Comparison of ENCODE assay signal across 8 cellular contexts in genomic region chr1:23791434-23792047, GRCh38. TPM values are rescaled to one million over a fixed set of nuclear protein-coding genes. Genes with fewer than 3 reads are reported as not detected.
DNase-seq lines count a peak whose midpoint lies in the region; ATAC-seq and TF ChIP-seq lines count a peak whose summit lies in the region.

No MANE protein-coding gene starts in this region.

- TF ChIP-seq CTCF in GM10266 (IDR thresholded peaks at IDR 0.05; ENCODE audit: control insufficient read depth, insufficient read depth, low read depth, missing control alignments) (no peak), Loucy (conservative IDR thresholded peaks at IDR 0.05; ENCODE audit: low read length) (no peak), retinal pigment epithelial cell (conservative IDR thresholded peaks at IDR 0.05; ENCODE audit: low read depth, low read length) (no peak)

- peak overlapping the region; percentile 86 for H3K4me3 Mint-ChIP-seq in activated naive CD4-positive, alpha-beta T cell treated with anti-CD3 and anti-CD28 coated beads, Interleukin-2, amount 10 ng/mL, durations not matched to agents 7 days and 5 days

- no peaks in the 10 kb centered on the region for H3K9me3 ChIP-seq in Loucy (ENCODE audit: insufficient read depth, low read depth, low read length)

- peaks cover 33% of the 10 kb centered on the region for H3K4me1 Mint-ChIP-seq in activated naive CD4-positive, alpha-beta T cell treated with anti-CD3 and anti-CD28 coated beads, Interleukin-2, amount 10 ng/mL, durations not matched to agents 7 days and 5 days

- peak overlapping the region; percentile 87 for H3K9ac ChIP-seq in Loucy (ENCODE audit: low read depth, low read length, poor library complexity, severe bottlenecking)

- H3K9me3 Mint-ChIP-seq in activated naive CD4-positive, alpha-beta T cell treated with anti-CD3 and anti-CD28 coated beads, Interleukin-2, amount 10 ng/mL, durations not matched to agents 7 days and 5 days = no peaks in the 10 kb centered on the region

- peaks cover 12% of the 10 kb centered on the region for H3K4me1 ChIP-seq in Loucy (ENCODE audit: insufficient read depth, low read length, poor library complexity, severe bottlenecking)

- H3K27me3 Mint-ChIP-seq in activated naive CD4-positive, alpha-beta T cell treated with anti-CD3 and anti-CD28 coated beads, Interleukin-2, amount 10 ng/mL, durations not matched to agents 7 days and 5 days = no peaks in the 10 kb centered on the region

- CTCF ChIA-PET in activated naive CD4-positive, alpha-beta T cell treated with anti-CD3 and anti-CD28 coated beads, Interleukin-2, amount 10 ng/mL, durations not matched to agents 7 days and 5 days (lab: Charles Lee) = interaction anchor here (1.5 to 1.6 kb wide), 2 partner anchors 20 to 125 kb away, joined by 4 to 6 read pairs; no protein-coding TSS in a partner anchor

- H3K79me2 ChIP-seq in Loucy (ENCODE audit: insufficient read depth, low read length) = peaks cover 33% of the 10 kb centered on the region

- H3K27me3 ChIP-seq in Loucy (ENCODE audit: insufficient read depth, low read length, poor library complexity, severe bottlenecking) = peaks cover 4% of the 10 kb centered on the region

- peak overlapping the region; percentile 89; the same call in 1 of the 2 replicates for H2AFZ ChIP-seq in Loucy (ENCODE audit: low read length)

- DNase-seq in GM10266 (ENCODE audit: extremely low spot score) (peak; percentile 53), left ventricle myocardium superior (no peak), retinal pigment epithelial cell (ENCODE audit: low read depth) (no peak), SW 1271 (lab: John Stamatoyannopoulos, UW) (no peak), GDM1 (lab: John Stamatoyannopoulos, UW) (no peak)
- peak; percentile 63 for DNase-seq in activated naive CD4-positive, alpha-beta T cell treated with anti-CD3 and anti-CD28 coated beads, Interleukin-2, amount 10 ng/mL, durations not matched to agents 7 days and 5 days

- peaks cover 27% of the 10 kb centered on the region; the same call in 1 of the 2 replicates for H3K36me3 ChIP-seq in Loucy (ENCODE audit: insufficient read depth, low read length)

- H3K27ac Mint-ChIP-seq in activated naive CD4-positive, alpha-beta T cell treated with anti-CD3 and anti-CD28 coated beads, Interleukin-2, amount 10 ng/mL, durations not matched to agents 7 days and 5 days = peak overlapping the region; percentile 91

- peak overlapping the region; percentile 92 for H3K4me2 ChIP-seq in Loucy (ENCODE audit: low read depth, low read length, poor library complexity, severe bottlenecking)

- H3F3A ChIP-seq in Loucy (ENCODE audit: low read depth) = peaks cover 8% of the 10 kb centered on the region; the same call in 1 of the 2 replicates

- peaks cover 26% of the 10 kb centered on the region for H3K36me3 Mint-ChIP-seq in activated naive CD4-positive, alpha-beta T cell treated with anti-CD3 and anti-CD28 coated beads, Interleukin-2, amount 10 ng/mL, durations not matched to agents 7 days and 5 days

- H4K20me1 ChIP-seq in Loucy (ENCODE audit: insufficient read depth, low read length, poor library complexity, severe bottlenecking) = peaks cover 21% of the 10 kb centered on the region

- ATAC-seq in left ventricle myocardium superior = peak; percentile 4
- ATAC-seq in GM21825 (IDR thresholded peaks at IDR 0.05; ENCODE audit: unreplicated experiment) = no peak

- intact Hi-C loops in left ventricle myocardium superior (cut with micrococcal nuclease) = no loop called here

- no peaks in the 10 kb centered on the region for H3K9me2 ChIP-seq in Loucy (replicated peaks; ENCODE audit: low read depth, low read length)

- H3K4me3 ChIP-seq in Loucy (ENCODE audit: low read length, poor library complexity, severe bottlenecking) = peak overlapping the region; percentile 100
- peak overlapping the region; percentile 96 for H3K4me3 ChIP-seq in retinal pigment epithelial cell (ENCODE audit: low read length)

RNA-seq across cellular contexts. Expression of gene LYPLA2, which starts 0.6 kb away (rescaled TPM):
- total RNA-seq in left ventricle myocardium superior = 28.9 TPM

RNA-seq across cellular contexts. Expression of gene GALE, which starts 9.0 kb away (rescaled TPM):
- 5.1 TPM for total RNA-seq in left ventricle myocardium superior

RNA-seq across cellular contexts. Expression of gene PITHD1, which starts 13.3 kb away (rescaled TPM):
- 44.7 TPM for total RNA-seq in left ventricle myocardium superior

RNA-seq across cellular contexts. Expression of gene HMGCL, which starts 33.7 kb away (rescaled TPM):
- total RNA-seq in left ventricle myocardium superior = 33.5 TPM

RNA-seq across cellular contexts. Expression of gene ELOA, which starts 48.3 kb away (rescaled TPM):
- 35.8 TPM for total RNA-seq in left ventricle myocardium superior

Comparison
In these comparisons a context has a peak if more than half of its experiments do, and no peak if none do; other contexts are left out.
1. DNase-seq: peak in GM10266 (single experiment) and activated naive CD4-positive, alpha-beta T cell treated with anti-CD3 and anti-CD28 coated beads, Interleukin-2, amount 10 ng/mL, durations not matched to agents 7 days and 5 days (single experiment); none in left ventricle myocardium superior (single experiment), retinal pigment epithelial cell (single experiment), SW 1271 (0 of 2) and GDM1 (single experiment).